Comparison of ENCODE assay signal across 24 cellular contexts in genomic region chr10:21870849-21871248, GRCh38.
"Had no signal": no experiment of that assay in that cellular context is flagged by ENCODE, and none has a peak within 500 bp of the region (broad histone marks: within the 10 kb centered on the region; RNA-seq: fewer than 3 reads in every experiment).

No MANE protein-coding gene starts in this region.

- DNase-seq: dermis blood vessel endothelial cell; effector memory CD4-positive, alpha-beta T cell; foreskin melanocyte; glutamatergic neuron; heart right ventricle; hippocampal formation; left cardiac atrium; left lung; naive thymus-derived CD8-positive, alpha-beta T cell; nephron progenitor cell; nucleus accumbens; psoas muscle; right cardiac atrium; sigmoid colon; spleen; stimulated activated CD4-positive, alpha-beta T cell treated with anti-CD3 and anti-CD28 coated beads, Interleukin-4, amount 100 ng/mL, for 4 hours; stimulated activated naive CD8-positive, alpha-beta T cell treated with anti-CD3 and anti-CD28 coated beads, Interleukin-15, Interleukin-2, amounts not matched to agents 100 U/mL and 50 U/mL, for 24 hours; substantia nigra; testis; tibial artery; upper lobe of right lung; uterus had no signal

- H3K27me3 ChIP-seq: heart right ventricle, left lung, sigmoid colon, spleen, testis, tibial artery, upper lobe of right lung, uterus had no signal

- H3K27ac ChIP-seq: coronary artery, heart right ventricle, left lung, psoas muscle, sigmoid colon, spleen, testis, tibial artery, upper lobe of right lung, uterus had no signal

- H3K4me1 ChIP-seq: heart right ventricle, left lung, psoas muscle, sigmoid colon, spleen, testis, tibial artery, upper lobe of right lung, uterus had no signal

- H3K9me3 ChIP-seq: testis, uterus had no signal

- ATAC-seq: heart right ventricle; left cardiac atrium; left lung; naive thymus-derived CD8-positive, alpha-beta T cell; psoas muscle; right cardiac atrium; stimulated activated memory B cell treated with anti-CD40 and anti-IgM and Interleukin-4, amounts not matched to agents 10 μg/mL and 1 μg/mL and 100 μg/mL, for 72 hours; stimulated activated naive CD8-positive, alpha-beta T cell treated with anti-CD3 and anti-CD28 coated beads, Interleukin-15, Interleukin-2, amounts not matched to agents 100 U/mL and 50 U/mL, for 24 hours; upper lobe of right lung had no signal

- H3K36me3 ChIP-seq: upper lobe of right lung, uterus had no signal

- H3K4me3 ChIP-seq: coronary artery, heart right ventricle, left lung, psoas muscle, sigmoid colon, spleen, testis, tibial artery, upper lobe of right lung, uterus had no signal
